In the genomic region with DNA sequence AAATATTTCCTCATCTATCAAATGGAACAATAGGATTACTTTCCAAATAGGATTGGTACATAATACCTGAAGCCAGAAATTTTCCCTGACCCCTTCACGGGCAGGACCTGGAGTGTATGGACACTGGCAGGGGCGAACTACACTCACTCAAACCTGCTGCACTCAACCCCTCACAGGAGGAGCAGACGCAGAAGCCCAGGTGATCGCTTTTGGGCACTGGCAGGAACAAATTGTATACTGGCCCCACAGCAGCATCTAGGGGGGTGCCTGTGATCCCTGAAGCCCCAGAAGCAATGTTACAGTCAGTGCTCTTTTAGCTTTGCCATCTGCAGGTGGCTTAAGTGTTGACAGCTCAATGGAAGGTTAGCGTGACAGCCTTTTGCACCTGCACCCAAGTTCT, we compare ENCODE assay signal across 24 cellular contexts.
DNase-seq lines count a peak whose midpoint lies in the region; ATAC-seq and TF ChIP-seq lines count a peak whose summit lies in the region.
"Had no signal": no experiment of that assay in that cellular context is flagged by ENCODE, and none has a peak within 500 bp of the region (broad histone marks: within the 10 kb centered on the region; RNA-seq: fewer than 3 reads in every experiment).

No MANE protein-coding gene starts in this region.

- H3K27ac ChIP-seq in DND-41 (ENCODE audit: low read length) (0 out of 2 replicates have a peak overlapping the region, but pooled peaks have one; percentile 40), spleen (no peak overlapping the region), ovary (no peak overlapping the region)
- H3K27ac ChIP-seq: BLaER1, SK-N-MC had no signal

- DNase-seq in NCI-H2029 (lab: John Stamatoyannopoulos, UW) (peak; percentile 35), NCI-H2029 treated with DMSO at 0.1 percent for 48 hours (lab: John Stamatoyannopoulos, UW) (no peak), DND-41 (peak; percentile 24), NCI-H345 (lab: John Stamatoyannopoulos, UW) (peak; percentile 69), spleen (peak; percentile 24), HFFc6 (no peak), ovary (no peak)
- DNase-seq: Caco-2; CD4-positive, alpha-beta memory T cell; GDM1; H9; KBM-7; MV-4-11; NCI-H1105 treated with DMSO at 0.1 percent for 48 hours; NCI-H187; NCI-H2171; NCI-H226; NCI-H526; RPMI8226; SIG-M5 had no signal

- no peaks in the 10 kb centered on the region for H3K27me3 ChIP-seq in DND-41 (ENCODE audit: insufficient read depth, low read length, poor library complexity)
- no peaks in the 10 kb centered on the region for H3K27me3 ChIP-seq in spleen (replicated peaks in 1 of 7)
- no peaks in the 10 kb centered on the region for H3K27me3 ChIP-seq in ovary
- H3K27me3 ChIP-seq: BLaER1 had no signal

- no peaks in the 10 kb centered on the region for H3K27me3 Mint-ChIP-seq in HFFc6 (ENCODE audit: insufficient read depth)
- H3K27me3 Mint-ChIP-seq: CD4-positive, alpha-beta memory T cell had no signal

- H3K9me3 Mint-ChIP-seq in HFFc6 = peaks cover 16% of the 10 kb centered on the region

- H4K20me1 ChIP-seq in DND-41 (ENCODE audit: insufficient read depth, low read length) = no peaks in the 10 kb centered on the region
- H4K20me1 ChIP-seq: BLaER1 had no signal

- TF ChIP-seq CTCF in DND-41 (IDR thresholded peaks at IDR 0.05; ENCODE audit: borderline replicate concordance, extremely low read depth, low read length, poor library complexity, severe bottlenecking) (peak; percentile 17), spleen (IDR thresholded peaks at IDR 0.05 in 8 of 11, conservative IDR thresholded peaks at IDR 0.05 in 3 of 11) (no peak), HFFc6 (IDR thresholded peaks at IDR 0.05) (no peak), ovary (IDR thresholded peaks at IDR 0.05) (no peak)

- H3K4me1 Mint-ChIP-seq in HFFc6 (ENCODE audit: low read depth) = peaks cover 6% of the 10 kb centered on the region; the same call in 1 of the 2 replicates
- H3K4me1 Mint-ChIP-seq: CD4-positive, alpha-beta memory T cell; GM23338; H9 had no signal

- H3K9me3 ChIP-seq in DND-41 (ENCODE audit: insufficient read depth, low read length, severe bottlenecking) = peaks cover 13% of the 10 kb centered on the region
- H3K9me3 ChIP-seq in spleen = peaks cover 0 to 21% (median 9%) of the 10 kb centered on the region in 8 donors
- no peaks in the 10 kb centered on the region for H3K9me3 ChIP-seq in ovary
- H3K9me3 ChIP-seq: Caco-2 had no signal

- WGBS in spleen, 5 donors = 87 to 93% (median 89%) methylated on average over 5 of the region's 5 CpGs
- 93 to 98% (median 96%) methylated on average over 5 of the region's 5 CpGs for WGBS in ovary, 3 donors

- H3K9ac ChIP-seq in DND-41 (ENCODE audit: low read depth, low read length) = no peak overlapping the region
- H3K9ac ChIP-seq: BLaER1 had no signal

- intact Hi-C loops in spleen (cut with DNase I; ENCODE audit: low total_unique reads) = no loop called here
- intact Hi-C loops in ovary (cut with DNase I) = no loop called here

- H3K4me1 ChIP-seq in DND-41 (ENCODE audit: insufficient read depth, low read length) = peaks cover 30% of the 10 kb centered on the region
- H3K4me1 ChIP-seq in spleen = no peaks in the 10 kb centered on the region
- H3K4me1 ChIP-seq in ovary (ENCODE audit: insufficient read depth) = no peaks in the 10 kb centered on the region
- H3K4me1 ChIP-seq: BLaER1 had no signal

- no peaks in the 10 kb centered on the region for H3K36me3 ChIP-seq in DND-41 (ENCODE audit: insufficient read depth, low read length)
- H3K36me3 ChIP-seq in spleen = no peaks in the 10 kb centered on the region
- no peaks in the 10 kb centered on the region for H3K36me3 ChIP-seq in ovary
- H3K36me3 ChIP-seq: BLaER1 had no signal

- H3K27ac Mint-ChIP-seq in HFFc6 = no peak overlapping the region
- H3K27ac Mint-ChIP-seq: CD4-positive, alpha-beta memory T cell; GM23338; H9 had no signal

- H3K4me3 Mint-ChIP-seq in HFFc6 = no peak overlapping the region
- H3K4me3 Mint-ChIP-seq: CD4-positive, alpha-beta memory T cell; GM23338; H9 had no signal

- H3K4me3 ChIP-seq in DND-41 (ENCODE audit: low read depth in 1 of 2, low read length in 2 of 2) (no peak overlapping the region), spleen (no peak overlapping the region), ovary (no peak overlapping the region)
- H3K4me3 ChIP-seq: BLaER1, GM12878, GM23338, SK-N-MC had no signal

- TF ChIP-seq EP300 in ovary (IDR thresholded peaks at IDR 0.05) = no peak

- H3K79me2 ChIP-seq in DND-41 (ENCODE audit: insufficient read depth, low read length) = no peaks in the 10 kb centered on the region

- no peak overlapping the region for H3K4me2 ChIP-seq in DND-41 (ENCODE audit: insufficient read depth, low read length)
- H3K4me2 ChIP-seq: BLaER1, GM23338 had no signal

- peak; percentile 47; the same call in 2 of the 3 replicates for ATAC-seq in DND-41 (ENCODE audit: insufficient read depth, low read depth)
- ATAC-seq: GM12878, GM23338 had no signal

- H3K36me3 Mint-ChIP-seq in HFFc6 (ENCODE audit: low read depth) = peaks cover 12% of the 10 kb centered on the region
- H3K36me3 Mint-ChIP-seq: CD4-positive, alpha-beta memory T cell had no signal

- TF ChIP-seq POLR2A in spleen (IDR thresholded peaks at IDR 0.05) (no peak), ovary (IDR thresholded peaks at IDR 0.05) (no peak)

- H2AFZ ChIP-seq in DND-41 (ENCODE audit: low read depth, low read length) = no peak overlapping the region
- H2AFZ ChIP-seq: GM23338 had no signal

Comparison
In these comparisons a context has a peak if more than half of its experiments do, and no peak if none do; other contexts are left out.
1. DNase-seq: peak in NCI-H2029 (single experiment), DND-41 (single experiment), NCI-H345 (single experiment) and spleen (single experiment); none in NCI-H2029 treated with DMSO at 0.1 percent for 48 hours (single experiment), HFFc6 (single experiment) and ovary (0 of 5).